ENCODE assay signal across 10 cellular contexts in genomic region chr6:35905841-35906498, GRCh38.
"Had no signal": no experiment of that assay in that cellular context is flagged by ENCODE, and none has a peak within 500 bp of the region (broad histone marks: within the 10 kb centered on the region; RNA-seq: fewer than 3 reads in every experiment).

No MANE protein-coding gene starts in this region.

- H3K4me1 ChIP-seq: tibial artery had no signal

- H3K4me3 ChIP-seq: SK-N-MC, skin epidermis, tibial artery had no signal

- H3K27me3 ChIP-seq: tibial artery had no signal

- H3K27ac ChIP-seq: SK-N-MC, skin epidermis, tibial artery had no signal

- H3K27ac Mint-ChIP-seq: activated CD4-positive, alpha-beta T cell treated with anti-CD3 and anti-CD28 coated beads, Interleukin-2, amount 10 ng/mL, durations not matched to agents 7 days and 5 days; activated naive CD8-positive, alpha-beta T cell treated with anti-CD3 and anti-CD28 coated beads for 36 hours had no signal

- DNase-seq: activated CD4-positive, alpha-beta T cell treated with anti-CD3 and anti-CD28 coated beads, Interleukin-2, amount 10 ng/mL, durations not matched to agents 7 days and 5 days; activated effector memory CD4-positive, alpha-beta T cell treated with anti-CD3 and anti-CD28 coated beads, Interleukin-2, amount 50 U/mL, for 16 hours; activated naive CD8-positive, alpha-beta T cell treated with anti-CD3 and anti-CD28 coated beads for 36 hours; anterior cingulate cortex; kidney glomerular epithelial cell; retina; T-helper 1 cell; tibial artery had no signal

- H3K27me3 Mint-ChIP-seq: activated CD4-positive, alpha-beta T cell treated with anti-CD3 and anti-CD28 coated beads, Interleukin-2, amount 10 ng/mL, durations not matched to agents 7 days and 5 days; activated naive CD8-positive, alpha-beta T cell treated with anti-CD3 and anti-CD28 coated beads for 36 hours had no signal

- H3K4me3 Mint-ChIP-seq: activated CD4-positive, alpha-beta T cell treated with anti-CD3 and anti-CD28 coated beads, Interleukin-2, amount 10 ng/mL, durations not matched to agents 7 days and 5 days; activated naive CD8-positive, alpha-beta T cell treated with anti-CD3 and anti-CD28 coated beads for 36 hours had no signal
